In the genomic region with DNA sequence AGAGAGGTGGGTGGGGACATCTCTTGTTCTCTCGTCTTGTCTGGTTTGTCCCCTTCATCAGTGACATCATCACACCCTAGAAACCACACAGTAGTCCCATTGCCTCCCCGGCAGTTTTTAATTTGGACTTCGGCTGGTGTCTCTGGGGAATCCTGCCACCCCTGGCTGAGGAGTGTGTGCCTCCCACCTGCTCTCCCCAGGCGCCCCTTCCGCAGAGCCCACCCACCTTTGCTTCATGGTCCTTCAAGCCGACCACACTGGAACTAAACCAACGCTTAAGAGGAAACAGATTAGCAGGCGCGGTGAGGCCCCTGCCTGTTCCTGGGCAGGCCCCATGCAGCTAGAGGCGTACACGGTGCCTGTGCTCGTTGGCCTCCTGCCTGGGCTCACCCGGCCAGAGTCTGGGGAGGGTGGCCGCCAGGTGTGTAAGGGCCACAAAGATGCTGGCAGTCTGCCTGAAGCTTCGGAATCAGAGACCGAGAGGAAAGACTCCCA, we compare ENCODE assay signal across 8 cellular contexts.
DNase-seq lines count a peak whose midpoint lies in the region; ATAC-seq and TF ChIP-seq lines count a peak whose summit lies in the region.

No MANE protein-coding gene starts in this region.

- H4K20me1 ChIP-seq in PC-3 (ENCODE audit: low read length), result no peaks in the 10 kb centered on the region

- no peak overlapping the region for H2AFZ ChIP-seq in PC-3 (ENCODE audit: low read length)

- intact Hi-C loops in activated CD4-positive, alpha-beta memory T cell treated with anti-CD3 and anti-CD28 coated beads for 36 hours (cut with micrococcal nuclease), result loop anchor here (1.0 to 10.0 kb wide), 6 partner anchors 40 to 210 kb away; a partner anchor contains a TSS
- intact Hi-C loops in PC-3 (cut with micrococcal nuclease), result no loop called here

- peak overlapping the region; percentile 54 for H3K4me3 Mint-ChIP-seq in activated CD4-positive, alpha-beta memory T cell treated with anti-CD3 and anti-CD28 coated beads for 36 hours
- H3K4me3 Mint-ChIP-seq in naive thymus-derived CD8-positive, alpha-beta T cell, result peak overlapping the region in 9 of 10 donors; percentile 40 to 78 (median 70)

- H3K4me1 ChIP-seq in PC-3 (ENCODE audit: insufficient read depth, low read length), result no peaks in the 10 kb centered on the region

- no peaks in the 10 kb centered on the region for H3K79me2 ChIP-seq in PC-3 (ENCODE audit: low read length)

- H3K27me3 ChIP-seq in PC-3 (ENCODE audit: low read length), result no peaks in the 10 kb centered on the region

- no peak overlapping the region for H3K27ac ChIP-seq in PC-3 (ENCODE audit: low read length)

- no peaks in the 10 kb centered on the region for H3K36me3 Mint-ChIP-seq in activated CD4-positive, alpha-beta memory T cell treated with anti-CD3 and anti-CD28 coated beads for 36 hours
- no peaks in the 10 kb centered on the region for H3K36me3 Mint-ChIP-seq in naive thymus-derived CD8-positive, alpha-beta T cell

- peaks cover 35% of the 10 kb centered on the region for H3K4me1 Mint-ChIP-seq in activated CD4-positive, alpha-beta memory T cell treated with anti-CD3 and anti-CD28 coated beads for 36 hours (ENCODE audit: low read depth)
- peaks cover 20 to 36% (median 29%) of the 10 kb centered on the region in 4 donors for H3K4me1 Mint-ChIP-seq in naive thymus-derived CD8-positive, alpha-beta T cell

- peak overlapping the region; percentile 81 for H3K27ac Mint-ChIP-seq in activated CD4-positive, alpha-beta memory T cell treated with anti-CD3 and anti-CD28 coated beads for 36 hours
- peak overlapping the region in 8 of 10 donors; percentile 30 to 82 (median 67) for H3K27ac Mint-ChIP-seq in naive thymus-derived CD8-positive, alpha-beta T cell

- peak; percentile 57 for DNase-seq in activated CD4-positive, alpha-beta memory T cell treated with anti-CD3 and anti-CD28 coated beads for 36 hours
- DNase-seq in naive thymus-derived CD8-positive, alpha-beta T cell, result peak in 8 of 10 donors; percentile 2 to 42 (median 15)
- DNase-seq in PC-3 (no peak), pons (ENCODE audit: low spot score) (no peak), NCI-H526 treated with DMSO at 0.1 percent for 48 hours (lab: John Stamatoyannopoulos, UW) (no peak), NCI-H226 (no peak)

- POLR2A ChIA-PET in activated CD4-positive, alpha-beta memory T cell treated with anti-CD3 and anti-CD28 coated beads for 36 hours (lab: Charles Lee), result interaction anchor here (1.1 kb wide), 1 partner anchor 76 kb away, joined by 7 read pairs; no protein-coding TSS in a partner anchor
- POLR2A ChIA-PET in naive thymus-derived CD8-positive, alpha-beta T cell (lab: Charles Lee), result interaction anchor here (0.6 to 1.8 kb wide), 3 partner anchors 75 to 462 kb away, joined by 3 to 5 read pairs (median 3); no protein-coding TSS in a partner anchor
- POLR2A ChIA-PET in PC-3 (lab: Charles Lee; ENCODE audit: unreplicated experiment), result no interaction called here

- no peaks in the 10 kb centered on the region for H3K9me3 ChIP-seq in PC-3 (ENCODE audit: low read length)

- ATAC-seq in GM19035 (IDR thresholded peaks at IDR 0.05; ENCODE audit: unreplicated experiment), result peak; percentile 53
- peak; percentile 61 for ATAC-seq in HG03159 (IDR thresholded peaks at IDR 0.05; ENCODE audit: unreplicated experiment)
- ATAC-seq in naive thymus-derived CD8-positive, alpha-beta T cell, result peak; percentile 65 to 80
- ATAC-seq in PC-3, result no peak

- H3K27me3 Mint-ChIP-seq in activated CD4-positive, alpha-beta memory T cell treated with anti-CD3 and anti-CD28 coated beads for 36 hours, result no peaks in the 10 kb centered on the region
- H3K27me3 Mint-ChIP-seq in naive thymus-derived CD8-positive, alpha-beta T cell, result no peaks in the 10 kb centered on the region

- H3K4me3 ChIP-seq in PC-3 (ENCODE audit: low read length), result no peak overlapping the region

- H3K4me2 ChIP-seq in PC-3 (ENCODE audit: low read length), result no peak overlapping the region

- H3K9ac ChIP-seq in PC-3 (ENCODE audit: low read length), result no peak overlapping the region

- CTCF ChIA-PET in activated CD4-positive, alpha-beta memory T cell treated with anti-CD3 and anti-CD28 coated beads for 36 hours (lab: Charles Lee), result interaction anchor here (0.8 to 1.2 kb wide), 2 partner anchors 9 to 431 kb away, joined by 3 to 4 read pairs; no protein-coding TSS in a partner anchor
- CTCF ChIA-PET in PC-3 (lab: Charles Lee), result no interaction called here

- no peaks in the 10 kb centered on the region for H3K9me3 Mint-ChIP-seq in activated CD4-positive, alpha-beta memory T cell treated with anti-CD3 and anti-CD28 coated beads for 36 hours
- H3K9me3 Mint-ChIP-seq in naive thymus-derived CD8-positive, alpha-beta T cell, result no peaks in the 10 kb centered on the region

- TF ChIP-seq CTCF in PC-3 (conservative IDR thresholded peaks at IDR 0.05; ENCODE audit: low read depth, low read length), result no peak

- H3K36me3 ChIP-seq in PC-3 (ENCODE audit: low read depth, low read length), result no peaks in the 10 kb centered on the region

- no peaks in the 10 kb centered on the region for H3K9me2 ChIP-seq in PC-3 (replicated peaks; ENCODE audit: low read length)

- no TSS peak for BruUV-seq in PC-3 (replicated peaks; lab: Mats Ljungman, UMichigan)

- H3F3A ChIP-seq in PC-3 (ENCODE audit: low read length, unreplicated experiment), result no peaks in the 10 kb centered on the region

Comparison
In these comparisons a context has a peak if more than half of its experiments do, and no peak if none do; other contexts are left out.
1. DNase-seq: peak in activated CD4-positive, alpha-beta memory T cell treated with anti-CD3 and anti-CD28 coated beads for 36 hours (single experiment) and naive thymus-derived CD8-positive, alpha-beta T cell (8 of 10); none in PC-3 (single experiment), pons (single experiment), NCI-H526 treated with DMSO at 0.1 percent for 48 hours (single experiment) and NCI-H226 (single experiment).